Comparison of ENCODE assay signal across 1 cellular context in the genomic region with DNA sequence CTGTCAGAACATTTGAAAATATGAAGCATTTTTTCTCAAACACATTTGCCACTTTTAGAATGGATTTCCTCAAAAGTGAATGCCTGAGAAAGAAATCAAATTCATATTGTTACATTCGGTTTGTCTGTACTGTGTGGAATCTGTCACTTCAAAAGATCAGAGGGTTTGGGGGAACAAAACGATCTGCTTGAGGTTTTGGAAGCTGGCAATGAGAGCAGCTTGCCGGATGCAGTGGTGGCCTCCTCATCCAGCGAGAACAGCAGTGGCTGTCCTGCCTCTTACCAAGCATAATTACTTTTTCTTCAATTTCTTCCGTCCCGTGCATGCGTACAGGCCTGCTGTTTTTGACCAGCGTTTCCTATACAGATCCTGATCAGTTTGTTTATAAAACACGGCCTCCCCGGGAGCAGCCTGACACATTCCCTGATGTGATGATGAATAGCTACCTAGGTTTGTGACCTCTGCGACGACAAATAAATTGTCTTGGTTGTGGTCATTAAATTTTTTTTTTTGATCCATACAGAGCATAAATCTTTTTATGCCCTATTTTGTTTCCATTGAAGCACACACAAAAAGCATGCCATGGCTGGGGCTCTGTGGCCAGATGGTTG.
A peak's percentile ranks its signal among the peaks of the same experiment; 100 is the strongest.
TF ChIP-seq lines count a peak whose summit lies in the region.

No MANE protein-coding gene starts in this region.

TF ChIP-seq in HEK293, 187 proteins besides CTCF, POLR2A, EP300 and RAD21:
- TF ChIP-seq TCF7L2 (IDR thresholded peaks at IDR 0.05; ENCODE audit: borderline replicate concordance, low read depth, low read length) = 0 out of 2 replicates have a peak, but pooled peaks have one; percentile 14
- TF ChIP-seq, protein P1, sequence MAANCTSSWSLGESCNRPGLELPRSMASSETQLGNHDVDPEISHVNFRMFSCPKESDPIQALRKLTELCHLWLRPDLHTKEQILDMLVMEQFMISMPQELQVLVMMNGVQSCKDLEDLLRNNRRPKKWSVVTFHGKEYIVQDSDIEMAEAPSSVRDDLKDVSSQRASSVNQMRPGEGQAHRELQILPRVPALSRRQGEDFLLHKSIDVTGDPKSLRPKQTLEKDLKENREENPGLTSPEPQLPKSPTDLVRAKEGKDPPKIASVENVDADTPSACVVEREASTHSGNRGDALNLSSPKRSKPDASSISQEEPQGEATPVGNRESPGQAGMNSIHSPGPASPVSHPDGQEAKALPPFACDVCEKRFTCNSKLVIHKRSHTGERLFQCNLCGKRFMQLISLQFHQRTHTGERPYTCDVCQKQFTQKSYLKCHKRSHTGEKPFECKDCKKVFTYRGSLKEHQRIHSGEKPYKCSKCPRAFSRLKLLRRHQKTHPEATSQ (tag by site-specific recombination; IDR thresholded peaks at IDR 0.05) = no peak
- TF ChIP-seq, protein P2, sequence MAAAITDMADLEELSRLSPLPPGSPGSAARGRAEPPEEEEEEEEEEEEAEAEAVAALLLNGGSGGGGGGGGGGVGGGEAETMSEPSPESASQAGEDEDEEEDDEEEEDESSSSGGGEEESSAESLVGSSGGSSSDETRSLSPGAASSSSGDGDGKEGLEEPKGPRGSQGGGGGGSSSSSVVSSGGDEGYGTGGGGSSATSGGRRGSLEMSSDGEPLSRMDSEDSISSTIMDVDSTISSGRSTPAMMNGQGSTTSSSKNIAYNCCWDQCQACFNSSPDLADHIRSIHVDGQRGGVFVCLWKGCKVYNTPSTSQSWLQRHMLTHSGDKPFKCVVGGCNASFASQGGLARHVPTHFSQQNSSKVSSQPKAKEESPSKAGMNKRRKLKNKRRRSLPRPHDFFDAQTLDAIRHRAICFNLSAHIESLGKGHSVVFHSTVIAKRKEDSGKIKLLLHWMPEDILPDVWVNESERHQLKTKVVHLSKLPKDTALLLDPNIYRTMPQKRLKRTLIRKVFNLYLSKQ (tag by site-specific recombination; IDR thresholded peaks at IDR 0.05; ENCODE audit: borderline replicate concordance) = no peak
- no peak for TF ChIP-seq ZBTB20 (tag by site-specific recombination; IDR thresholded peaks at IDR 0.05)
- TF ChIP-seq, protein P3, sequence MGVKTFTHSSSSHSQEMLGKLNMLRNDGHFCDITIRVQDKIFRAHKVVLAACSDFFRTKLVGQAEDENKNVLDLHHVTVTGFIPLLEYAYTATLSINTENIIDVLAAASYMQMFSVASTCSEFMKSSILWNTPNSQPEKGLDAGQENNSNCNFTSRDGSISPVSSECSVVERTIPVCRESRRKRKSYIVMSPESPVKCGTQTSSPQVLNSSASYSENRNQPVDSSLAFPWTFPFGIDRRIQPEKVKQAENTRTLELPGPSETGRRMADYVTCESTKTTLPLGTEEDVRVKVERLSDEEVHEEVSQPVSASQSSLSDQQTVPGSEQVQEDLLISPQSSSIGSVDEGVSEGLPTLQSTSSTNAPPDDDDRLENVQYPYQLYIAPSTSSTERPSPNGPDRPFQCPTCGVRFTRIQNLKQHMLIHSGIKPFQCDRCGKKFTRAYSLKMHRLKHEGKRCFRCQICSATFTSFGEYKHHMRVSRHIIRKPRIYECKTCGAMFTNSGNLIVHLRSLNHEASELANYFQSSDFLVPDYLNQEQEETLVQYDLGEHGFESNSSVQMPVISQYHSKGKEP (tag by site-specific recombination; IDR thresholded peaks at IDR 0.05) = no peak
- TF ChIP-seq ZIC2 (tag by site-specific recombination; IDR thresholded peaks at IDR 0.05) = peak; percentile 63
